Comparison of ENCODE assay signal across 2 cellular contexts in genomic region chr14:96001866-96002510, GRCh38.
TF ChIP-seq lines count a peak whose summit lies in the region.

No MANE protein-coding gene starts in this region.

TF ChIP-seq in SK-N-SH treated with all-trans-retinoic acid at 6 μM for 48 hours, 23 proteins besides CTCF, POLR2A, EP300 and RAD21 (continued from another document):
- TF ChIP-seq ZNF70 (CRISPR knock-in tag; IDR thresholded peaks at IDR 0.05) (no peak), CSDC2 (CRISPR knock-in tag; IDR thresholded peaks at IDR 0.05) (no peak), CSRNP3 (CRISPR knock-in tag; IDR thresholded peaks at IDR 0.05) (no peak), RARB (CRISPR knock-in tag; IDR thresholded peaks at IDR 0.05) (no peak), ISL1 (CRISPR knock-in tag; IDR thresholded peaks at IDR 0.05) (no peak), ZFP30 (CRISPR knock-in tag; IDR thresholded peaks at IDR 0.05) (no peak), PATZ1 (CRISPR knock-in tag; IDR thresholded peaks at IDR 0.05; ENCODE audit: borderline replicate concordance) (no peak), CREB5 (CRISPR knock-in tag; IDR thresholded peaks at IDR 0.05; ENCODE audit: low read depth) (no peak)

TF ChIP-seq in SK-N-SH, 30 proteins besides CTCF, POLR2A, EP300 and RAD21 (continued from another document):
- no peak for TF ChIP-seq FOXJ3 (CRISPR knock-in tag; IDR thresholded peaks at IDR 0.05)
- TF ChIP-seq FOSL2 (IDR thresholded peaks at IDR 0.05; ENCODE audit: borderline replicate concordance, low read depth): no peak
- TF ChIP-seq RXRA (IDR thresholded peaks at IDR 0.05; ENCODE audit: borderline replicate concordance, low read depth): no peak
- TF ChIP-seq RCOR1 (IDR thresholded peaks at IDR 0.05; ENCODE audit: low read length): no peak
- TF ChIP-seq FOXM1 (IDR thresholded peaks at IDR 0.05; ENCODE audit: low read depth): no peak
- no peak for TF ChIP-seq CHD2 (IDR thresholded peaks at IDR 0.05; ENCODE audit: low read length, partially characterized antibody)
